11 cellular contexts compared by ENCODE assay signal in genomic region chr6:134171517-134171916, GRCh38.
A peak's percentile ranks its signal among the peaks of the same experiment; 100 is the strongest.
DNase-seq lines count a peak whose midpoint lies in the region; ATAC-seq and TF ChIP-seq lines count a peak whose summit lies in the region.
"Had no signal": no experiment of that assay in that cellular context is flagged by ENCODE, and none has a peak within 500 bp of the region (broad histone marks: within the 10 kb centered on the region; RNA-seq: fewer than 3 reads in every experiment).

No MANE protein-coding gene starts in this region.

- H3K36me3 Mint-ChIP-seq in natural killer cell treated with Interleukin-12 subunit alpha and Interleukin-12 subunit beta and Interleukin-15 and Interleukin-18, amount 100 ng/mL, for 72 hours = peaks cover 43% of the 10 kb centered on the region
- no peaks in the 10 kb centered on the region for H3K36me3 Mint-ChIP-seq in natural killer cell

- TF ChIP-seq CTCF in natural killer cell (IDR thresholded peaks at IDR 0.05) (no peak), coronary artery (IDR thresholded peaks at IDR 0.05) (no peak)

- DNase-seq in natural killer cell treated with Interleukin-12 subunit alpha and Interleukin-12 subunit beta and Interleukin-15 and Interleukin-18, amount 100 ng/mL, for 72 hours (ENCODE audit: low spot score) = no peak
- DNase-seq in natural killer cell (no peak), coronary artery (ENCODE audit: low spot score) (no peak), NCI-H128 (lab: John Stamatoyannopoulos, UW; ENCODE audit: unreplicated experiment) (no peak), COR-L47 (lab: John Stamatoyannopoulos, UW) (no peak), DMS79 treated with DMSO at 0.1 percent for 48 hours (lab: John Stamatoyannopoulos, UW) (no peak)
- DNase-seq: Karpas-422, spleen, tibial artery had no signal

- peak overlapping the region; percentile 78 for H3K4me3 ChIP-seq in coronary artery
- H3K4me3 ChIP-seq in muscle layer of duodenum (ENCODE audit: low read depth in 1 of 2, low read length in 2 of 2) = peak overlapping the region; percentile 84 to 98

- peak overlapping the region in 1 of 2 donors; percentile 27 for H3K27ac Mint-ChIP-seq in natural killer cell treated with Interleukin-12 subunit alpha and Interleukin-12 subunit beta and Interleukin-15 and Interleukin-18, amount 100 ng/mL, for 72 hours
- H3K27ac Mint-ChIP-seq in natural killer cell = no peak overlapping the region

- peaks cover 0 to 6% of the 10 kb centered on the region in 2 donors for H3K27me3 Mint-ChIP-seq in natural killer cell treated with Interleukin-12 subunit alpha and Interleukin-12 subunit beta and Interleukin-15 and Interleukin-18, amount 100 ng/mL, for 72 hours
- H3K27me3 Mint-ChIP-seq in natural killer cell (ENCODE audit: low read depth in 2 of 2) = peaks cover 0 to 2% of the 10 kb centered on the region in 2 donors

- H3K27ac ChIP-seq in coronary artery (no peak overlapping the region), muscle layer of duodenum (ENCODE audit: low read length) (no peak overlapping the region)
- H3K27ac ChIP-seq: tibial artery had no signal

- no peaks in the 10 kb centered on the region for H3K9me3 Mint-ChIP-seq in natural killer cell treated with Interleukin-12 subunit alpha and Interleukin-12 subunit beta and Interleukin-15 and Interleukin-18, amount 100 ng/mL, for 72 hours
- no peaks in the 10 kb centered on the region for H3K9me3 Mint-ChIP-seq in natural killer cell

- H3K4me3 Mint-ChIP-seq in natural killer cell treated with Interleukin-12 subunit alpha and Interleukin-12 subunit beta and Interleukin-15 and Interleukin-18, amount 100 ng/mL, for 72 hours = peak overlapping the region; percentile 99
- H3K4me3 Mint-ChIP-seq in natural killer cell = no peak overlapping the region

- no peaks in the 10 kb centered on the region for H3K27me3 ChIP-seq in muscle layer of duodenum (ENCODE audit: low read depth, low read length)
- H3K27me3 ChIP-seq: tibial artery had no signal

- H3K9me3 ChIP-seq in muscle layer of duodenum (ENCODE audit: control insufficient read depth in 1 of 2, low read length in 2 of 2) = no peaks in the 10 kb centered on the region
- H3K9me3 ChIP-seq: spleen, tibial artery had no signal

- peaks cover 0 to 15% of the 10 kb centered on the region in 2 donors for H3K4me1 ChIP-seq in muscle layer of duodenum (ENCODE audit: control insufficient read depth in 1 of 2, insufficient read depth in 2 of 2, low read length in 2 of 2)

- H3K4me1 Mint-ChIP-seq in natural killer cell treated with Interleukin-12 subunit alpha and Interleukin-12 subunit beta and Interleukin-15 and Interleukin-18, amount 100 ng/mL, for 72 hours (ENCODE audit: low read depth in 2 of 2) = peaks cover 33 to 47% of the 10 kb centered on the region in 2 donors
- H3K4me1 Mint-ChIP-seq in natural killer cell = peaks cover 19 to 21% of the 10 kb centered on the region in 2 donors

- intact Hi-C loops in natural killer cell (cut with micrococcal nuclease) = loop anchor here (5.0 to 10.0 kb wide), 2 partner anchors 1013 to 1271 kb away; partner anchors contain the start of gene MYB

- no peak for ATAC-seq in natural killer cell treated with Interleukin-12 subunit alpha and Interleukin-12 subunit beta and Interleukin-15 and Interleukin-18, amount 100 ng/mL, for 72 hours
- ATAC-seq in natural killer cell = no peak
- ATAC-seq in GM18907 (IDR thresholded peaks at IDR 0.05; ENCODE audit: unreplicated experiment) = no peak

- H3K36me3 ChIP-seq in muscle layer of duodenum (ENCODE audit: control insufficient read depth in 1 of 2, insufficient read depth in 2 of 2, low read length in 2 of 2) = peaks cover 33 to 45% of the 10 kb centered on the region in 2 donors
